In genomic region chr11:87466228-87466627, GRCh38 we compare ENCODE assay signal across 19 cellular contexts.
DNase-seq lines count a peak whose midpoint lies in the region; ATAC-seq, FAIRE-seq and TF ChIP-seq lines count a peak whose summit lies in the region.
"Had no signal": no experiment of that assay in that cellular context is flagged by ENCODE, and none has a peak within 500 bp of the region (broad histone marks: within the 10 kb centered on the region; RNA-seq: fewer than 3 reads in every experiment).

No MANE protein-coding gene starts in this region.

- POLR2A ChIA-PET in BJ (lab: Charles Lee): no interaction called here

- DNase-seq in BJ (ENCODE audit: low read depth) (peak; percentile 25), astrocyte (ENCODE audit: low read depth) (no peak), lower lobe of right lung (no peak), sigmoid colon (peak; percentile 86), caudate nucleus (lab: John Stamatoyannopoulos, UW) (no peak), DMS53 (lab: John Stamatoyannopoulos, UW) (no peak), WERI-Rb-1 (no peak)
- no peak for DNase-seq in activated naive CD4-positive, alpha-beta T cell treated with anti-CD3 and anti-CD28 coated beads for 36 hours
- DNase-seq: activated CD4-positive, alpha-beta T cell treated with anti-CD3 and anti-CD28 coated beads, Interleukin-2, amount 10 ng/mL, durations not matched to agents 24 days and 14 days; activated CD8-positive, alpha-beta memory T cell treated with anti-CD3 and anti-CD28 coated beads, Interleukin-2, amount 50 U/mL, for 4 hours; activated effector memory CD4-positive, alpha-beta T cell treated with Interleukin-2 at 50 U/mL for 16 hours; adrenal gland; central memory CD4-positive, alpha-beta T cell; COR-L47; heart left ventricle; naive thymus-derived CD4-positive, alpha-beta T cell; NCI-H510A treated with DMSO at 0.1 percent for 48 hours had no signal

- H3K4me1 Mint-ChIP-seq in astrocyte (ENCODE audit: low read depth, unreplicated experiment): no peaks in the 10 kb centered on the region
- H3K4me1 Mint-ChIP-seq in activated naive CD4-positive, alpha-beta T cell treated with anti-CD3 and anti-CD28 coated beads for 36 hours (ENCODE audit: low read depth): no peaks in the 10 kb centered on the region
- H3K4me1 Mint-ChIP-seq: activated CD4-positive, alpha-beta T cell treated with anti-CD3 and anti-CD28 coated beads, Interleukin-2, amount 10 ng/mL, durations not matched to agents 24 days and 14 days; GM23338; naive thymus-derived CD4-positive, alpha-beta T cell had no signal

- peak in 3 of 4 donors; percentile 14 to 77 (median 20) for TF ChIP-seq EP300 in sigmoid colon (IDR thresholded peaks at IDR 0.05)

- H3K27ac Mint-ChIP-seq in astrocyte (ENCODE audit: unreplicated experiment): no peak overlapping the region
- no peak overlapping the region for H3K27ac Mint-ChIP-seq in activated naive CD4-positive, alpha-beta T cell treated with anti-CD3 and anti-CD28 coated beads for 36 hours
- H3K27ac Mint-ChIP-seq: activated CD4-positive, alpha-beta T cell treated with anti-CD3 and anti-CD28 coated beads, Interleukin-2, amount 10 ng/mL, durations not matched to agents 24 days and 14 days; GM23338; naive thymus-derived CD4-positive, alpha-beta T cell had no signal

- no peaks in the 10 kb centered on the region for H3K27me3 Mint-ChIP-seq in astrocyte (ENCODE audit: low read depth, unreplicated experiment)
- peaks cover 6% of the 10 kb centered on the region for H3K27me3 Mint-ChIP-seq in activated naive CD4-positive, alpha-beta T cell treated with anti-CD3 and anti-CD28 coated beads for 36 hours (ENCODE audit: low read depth)
- H3K27me3 Mint-ChIP-seq: activated CD4-positive, alpha-beta T cell treated with anti-CD3 and anti-CD28 coated beads, Interleukin-2, amount 10 ng/mL, durations not matched to agents 24 days and 14 days had no signal

- H3K27ac ChIP-seq in astrocyte (ENCODE audit: low read depth, low read length): no peak overlapping the region
- H3K27ac ChIP-seq in lower lobe of right lung: no peak overlapping the region
- peak overlapping the region in 3 of 4 donors; percentile 25 to 69 (median 44) for H3K27ac ChIP-seq in sigmoid colon
- H3K27ac ChIP-seq in caudate nucleus (ENCODE audit: low read depth, low read length): no peak overlapping the region
- H3K27ac ChIP-seq in WERI-Rb-1: no peak overlapping the region
- H3K27ac ChIP-seq: adrenal gland had no signal

- no peaks in the 10 kb centered on the region for H3K27me3 ChIP-seq in BJ (ENCODE audit: control insufficient read depth, insufficient read depth, low read length)
- no peaks in the 10 kb centered on the region for H3K27me3 ChIP-seq in astrocyte (ENCODE audit: insufficient read depth, low read length)
- H3K27me3 ChIP-seq in lower lobe of right lung (ENCODE audit: low read depth): no peaks in the 10 kb centered on the region
- no peaks in the 10 kb centered on the region for H3K27me3 ChIP-seq in sigmoid colon
- H3K27me3 ChIP-seq in WERI-Rb-1 (ENCODE audit: insufficient read depth, low read depth, severe bottlenecking): no peaks in the 10 kb centered on the region
- H3K27me3 ChIP-seq: adrenal gland, heart left ventricle had no signal

- FAIRE-seq in astrocyte (lab: Jason Lieb, UNC): peak; percentile 68
- FAIRE-seq: TTC549 had no signal

- H3K4me1 ChIP-seq in astrocyte (ENCODE audit: insufficient read depth, low read length): no peaks in the 10 kb centered on the region
- H3K4me1 ChIP-seq in lower lobe of right lung: no peaks in the 10 kb centered on the region
- H3K4me1 ChIP-seq in sigmoid colon: peaks cover 0 to 25% (median 19%) of the 10 kb centered on the region in 4 donors
- H3K4me1 ChIP-seq: adrenal gland had no signal

- no peaks in the 10 kb centered on the region for H3K36me3 Mint-ChIP-seq in astrocyte (ENCODE audit: low read depth, unreplicated experiment)
- H3K36me3 Mint-ChIP-seq in activated naive CD4-positive, alpha-beta T cell treated with anti-CD3 and anti-CD28 coated beads for 36 hours (ENCODE audit: low read depth): no peaks in the 10 kb centered on the region
- H3K36me3 Mint-ChIP-seq: naive thymus-derived CD4-positive, alpha-beta T cell had no signal

- no peak for TF ChIP-seq CTCF in BJ (IDR thresholded peaks at IDR 0.05; ENCODE audit: insufficient read depth, low read depth, low read length)
- TF ChIP-seq CTCF in astrocyte (IDR thresholded peaks at IDR 0.05; ENCODE audit: insufficient read depth, low read depth, low read length): no peak
- no peak for TF ChIP-seq CTCF in lower lobe of right lung (IDR thresholded peaks at IDR 0.05)
- TF ChIP-seq CTCF in sigmoid colon (IDR thresholded peaks at IDR 0.05): no peak
- no peak for TF ChIP-seq CTCF in WERI-Rb-1 (IDR thresholded peaks at IDR 0.05; ENCODE audit: low read depth, low read length)

- H3K4me3 ChIP-seq in BJ (ENCODE audit: low read depth, low read length): no peak overlapping the region
- no peak overlapping the region for H3K4me3 ChIP-seq in astrocyte (ENCODE audit: insufficient read depth, low read depth, low read length)
- H3K4me3 ChIP-seq in lower lobe of right lung: no peak overlapping the region
- H3K4me3 ChIP-seq in sigmoid colon: no peak overlapping the region
- H3K4me3 ChIP-seq in WERI-Rb-1 (ENCODE audit: low read depth, low read length): no peak overlapping the region
- H3K4me3 ChIP-seq: adrenal gland, GM23338, heart left ventricle had no signal

- CTCF ChIA-PET in BJ (lab: Yijun Ruan, JAX): interaction anchor here (0.8 kb wide), 2 partner anchors 12 to 13 kb away, joined by 3 read pairs; no protein-coding TSS in a partner anchor
- CTCF ChIA-PET in activated naive CD4-positive, alpha-beta T cell treated with anti-CD3 and anti-CD28 coated beads for 36 hours (lab: Charles Lee): no interaction called here

- no peaks in the 10 kb centered on the region for H3K9me3 Mint-ChIP-seq in astrocyte (ENCODE audit: unreplicated experiment)
- no peaks in the 10 kb centered on the region for H3K9me3 Mint-ChIP-seq in activated naive CD4-positive, alpha-beta T cell treated with anti-CD3 and anti-CD28 coated beads for 36 hours
- H3K9me3 Mint-ChIP-seq: activated CD4-positive, alpha-beta T cell treated with anti-CD3 and anti-CD28 coated beads, Interleukin-2, amount 10 ng/mL, durations not matched to agents 24 days and 14 days; GM23338 had no signal

- H4K20me1 ChIP-seq in astrocyte (ENCODE audit: insufficient read depth, low read length): no peaks in the 10 kb centered on the region

- ATAC-seq in lower lobe of right lung: peak; percentile 61 to 70
- ATAC-seq: GM23338; naive thymus-derived CD4-positive, alpha-beta T cell had no signal

- no peak for TF ChIP-seq POLR2A in sigmoid colon (IDR thresholded peaks at IDR 0.05)

- intact Hi-C loops in lower lobe of right lung (cut with DNase I) (no loop called here), sigmoid colon (cut with DNase I) (loop anchor here (10.0 kb wide), 2 partner anchors 839 to 1079 kb away; no protein-coding TSS in a partner anchor)
- intact Hi-C loops in activated naive CD4-positive, alpha-beta T cell treated with anti-CD3 and anti-CD28 coated beads for 36 hours (cut with micrococcal nuclease): no loop called here

- no peak overlapping the region for H3K4me2 ChIP-seq in astrocyte (ENCODE audit: low read length)
- H3K4me2 ChIP-seq: GM23338 had no signal

- WGBS in sigmoid colon, 2 donors: 54 to 59% methylated on average over 2 of the region's 2 CpGs

- no peak overlapping the region for H2AFZ ChIP-seq in astrocyte (ENCODE audit: low read depth, low read length)
- H2AFZ ChIP-seq: GM23338 had no signal

- no peaks in the 10 kb centered on the region for H3K79me2 ChIP-seq in astrocyte (ENCODE audit: insufficient read depth, low read length)

- no peaks in the 10 kb centered on the region for H3K9me3 ChIP-seq in astrocyte (ENCODE audit: insufficient read depth, low read depth, low read length)
- H3K9me3 ChIP-seq in lower lobe of right lung: no peaks in the 10 kb centered on the region
- H3K9me3 ChIP-seq in sigmoid colon: no peaks in the 10 kb centered on the region
- no peaks in the 10 kb centered on the region for H3K9me3 ChIP-seq in WERI-Rb-1 (ENCODE audit: severe bottlenecking)
- H3K9me3 ChIP-seq: adrenal gland, heart left ventricle had no signal

- H3K36me3 ChIP-seq in BJ (ENCODE audit: control insufficient read depth, insufficient read depth, low read length) (no peaks in the 10 kb centered on the region), astrocyte (ENCODE audit: insufficient read depth, low read length) (no peaks in the 10 kb centered on the region), lower lobe of right lung (no peaks in the 10 kb centered on the region), sigmoid colon (no peaks in the 10 kb centered on the region), WERI-Rb-1 (no peaks in the 10 kb centered on the region)
- H3K36me3 ChIP-seq: adrenal gland, heart left ventricle had no signal

- no peak overlapping the region for H3K4me3 Mint-ChIP-seq in astrocyte (ENCODE audit: unreplicated experiment)
- H3K4me3 Mint-ChIP-seq in activated naive CD4-positive, alpha-beta T cell treated with anti-CD3 and anti-CD28 coated beads for 36 hours: no peak overlapping the region
- H3K4me3 Mint-ChIP-seq: activated CD4-positive, alpha-beta T cell treated with anti-CD3 and anti-CD28 coated beads, Interleukin-2, amount 10 ng/mL, durations not matched to agents 24 days and 14 days; GM23338; naive thymus-derived CD4-positive, alpha-beta T cell had no signal

- no peak overlapping the region for H3K9ac ChIP-seq in astrocyte (ENCODE audit: low read length)

Comparison
In these comparisons a context has a peak if more than half of its experiments do, and no peak if none do; other contexts are left out.
1. DNase-seq: peak in BJ (single experiment) and sigmoid colon (single experiment); none in astrocyte (single experiment), lower lobe of right lung (single experiment), caudate nucleus (0 of 61), activated naive CD4-positive, alpha-beta T cell treated with anti-CD3 and anti-CD28 coated beads for 36 hours (single experiment), DMS53 (single experiment) and WERI-Rb-1 (single experiment).
2. H3K27ac ChIP-seq: peak in sigmoid colon (3 of 4); none in astrocyte (single experiment), lower lobe of right lung (single experiment), caudate nucleus (single experiment) and WERI-Rb-1 (single experiment).